23 cellular contexts compared by ENCODE assay signal in the genomic region with DNA sequence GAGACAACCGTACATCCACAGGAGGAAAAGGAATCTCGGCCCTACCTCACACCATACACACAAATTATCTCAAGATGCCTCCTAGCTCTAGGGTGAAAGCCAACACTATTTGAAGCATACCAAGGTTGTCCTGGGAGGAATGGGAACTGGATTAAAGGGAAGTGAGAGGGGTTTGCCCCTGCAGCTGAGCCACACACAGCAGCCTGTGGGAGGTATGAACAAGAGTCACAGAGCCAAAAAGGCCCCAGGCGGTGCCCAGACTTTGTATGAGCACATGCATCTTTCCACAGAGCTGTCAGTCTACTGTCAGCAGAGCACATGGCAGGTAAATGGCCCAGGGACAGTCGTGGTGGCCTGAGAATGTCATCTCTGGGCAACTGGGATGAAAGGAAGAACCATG. TPM values are rescaled to one million over a fixed set of nuclear protein-coding genes. Genes with fewer than 3 reads are reported as not detected.
"Had no signal": no experiment of that assay in that cellular context is flagged by ENCODE, and none has a peak within 500 bp of the region (broad histone marks: within the 10 kb centered on the region; RNA-seq: fewer than 3 reads in every experiment).

No MANE protein-coding gene starts in this region.

- H3K36me3 Mint-ChIP-seq: activated CD4-positive, alpha-beta memory T cell treated with anti-CD3 and anti-CD28 coated beads for 36 hours; activated naive CD8-positive, alpha-beta T cell treated with anti-CD3 and anti-CD28 coated beads for 36 hours; naive thymus-derived CD8-positive, alpha-beta T cell had no signal

- H3K4me1 Mint-ChIP-seq: activated naive CD8-positive, alpha-beta T cell treated with anti-CD3 and anti-CD28 coated beads for 36 hours; immature natural killer cell; mesothelial cell of epicardium; naive thymus-derived CD8-positive, alpha-beta T cell; stimulated activated naive CD8-positive, alpha-beta T cell treated with anti-CD3 and anti-CD28 coated beads, Interleukin-15, amount 100 ng/mL, for 72 hours had no signal

- H3K9me3 ChIP-seq: pancreas, thoracic aorta had no signal

- ATAC-seq: naive thymus-derived CD8-positive, alpha-beta T cell; pancreas; stimulated activated naive CD8-positive, alpha-beta T cell treated with anti-CD3 and anti-CD28 coated beads, Interleukin-15, amount 100 ng/mL, for 72 hours had no signal

- H3K9me3 Mint-ChIP-seq: immature natural killer cell; mesothelial cell of epicardium; stimulated activated naive CD8-positive, alpha-beta T cell treated with anti-CD3 and anti-CD28 coated beads, Interleukin-15, amount 100 ng/mL, for 72 hours; type B pancreatic cell had no signal

- H3K4me3 ChIP-seq: left lung, pancreas, psoas muscle, thoracic aorta had no signal

- H3K27ac ChIP-seq: epithelial cell of prostate, left lung, pancreas, psoas muscle, thoracic aorta had no signal

- H3K36me3 ChIP-seq: pancreas, thoracic aorta had no signal

- DNase-seq: activated CD4-positive, alpha-beta memory T cell treated with anti-CD3 and anti-CD28 coated beads for 36 hours; activated CD4-positive, alpha-beta T cell treated with anti-CD3 and anti-CD28 coated beads for 4 hours; activated CD4-positive, CD25-positive, alpha-beta regulatory T cell; activated naive CD4-positive, alpha-beta T cell treated with Interleukin-2 at 50 U/mL for 16 hours; activated naive CD8-positive, alpha-beta T cell treated with anti-CD3 and anti-CD28 coated beads for 36 hours; activated T-cell treated with anti-CD3 and anti-CD28 coated beads, Interleukin-2, amount 50 U/mL, for 48 hours; central memory CD4-positive, alpha-beta T cell; immature natural killer cell; kidney glomerular epithelial cell; left lung; mammary epithelial cell; naive thymus-derived CD8-positive, alpha-beta T cell; pancreas; stimulated activated CD4-positive, alpha-beta T cell treated with anti-CD3 and anti-CD28 coated beads, Interleukin-1b, Interleukin-23, amount 100 ng/mL, for 48 hours; stimulated activated naive CD8-positive, alpha-beta T cell treated with anti-CD3 and anti-CD28 coated beads, Interleukin-15, amount 100 ng/mL, for 72 hours; T-helper 1 cell had no signal

- H3K27me3 Mint-ChIP-seq: activated naive CD8-positive, alpha-beta T cell treated with anti-CD3 and anti-CD28 coated beads for 36 hours; stimulated activated naive CD8-positive, alpha-beta T cell treated with anti-CD3 and anti-CD28 coated beads, Interleukin-15, amount 100 ng/mL, for 72 hours had no signal

- H3K27ac Mint-ChIP-seq: activated CD4-positive, alpha-beta memory T cell treated with anti-CD3 and anti-CD28 coated beads for 36 hours; activated naive CD8-positive, alpha-beta T cell treated with anti-CD3 and anti-CD28 coated beads for 36 hours; immature natural killer cell; mesothelial cell of epicardium; naive thymus-derived CD8-positive, alpha-beta T cell; type B pancreatic cell had no signal

- H3K4me3 Mint-ChIP-seq: activated CD4-positive, alpha-beta memory T cell treated with anti-CD3 and anti-CD28 coated beads for 36 hours; activated naive CD8-positive, alpha-beta T cell treated with anti-CD3 and anti-CD28 coated beads for 36 hours; immature natural killer cell; mesothelial cell of epicardium; naive thymus-derived CD8-positive, alpha-beta T cell; stimulated activated naive CD8-positive, alpha-beta T cell treated with anti-CD3 and anti-CD28 coated beads, Interleukin-15, amount 100 ng/mL, for 72 hours; type B pancreatic cell had no signal

- H3K27me3 ChIP-seq: pancreas had no signal

- H3K4me1 ChIP-seq: pancreas, psoas muscle had no signal

RNA-seq across cellular contexts. Expression of a gene that starts 31.0 kb away (rescaled TPM):
- total RNA-seq: activated CD4-positive, alpha-beta memory T cell treated with anti-CD3 and anti-CD28 coated beads for 36 hours; activated naive CD8-positive, alpha-beta T cell treated with anti-CD3 and anti-CD28 coated beads for 36 hours; astrocyte; fibroblast of lung; mammary epithelial cell; naive thymus-derived CD8-positive, alpha-beta T cell; pancreas; psoas muscle had no signal
- polyA plus RNA-seq: fibroblast of lung; immature natural killer cell; mammary epithelial cell; naive thymus-derived CD8-positive, alpha-beta T cell had no signal
